In genomic region chr5:1801061-1801953, GRCh38 we compare ENCODE assay signal across 8 cellular contexts. TPM values are rescaled to one million over a fixed set of nuclear protein-coding genes. Genes with fewer than 3 reads are reported as not detected.
DNase-seq lines count a peak whose midpoint lies in the region; ATAC-seq, FAIRE-seq and TF ChIP-seq lines count a peak whose summit lies in the region.

Gene NDUFS6 (plus strand): TSS chr5:1801407. CDS start chr5:1801418, 11 bp downstream.

- no peaks in the 10 kb centered on the region for H3K9me1 ChIP-seq in endothelial cell of umbilical vein (replicated peaks; ENCODE audit: control insufficient read depth, extremely low read depth, insufficient read depth, low read length)

- H3K4me3 ChIP-seq in CD4-positive, alpha-beta memory T cell (ENCODE audit: low read length in 2 of 2) = peak within 1 kb of the TSS; percentile 93 to 97
- peak within 1 kb of the TSS; percentile 46 to 90 (median 62) for H3K4me3 ChIP-seq in endothelial cell of umbilical vein (replicated peaks in 1 of 3; ENCODE audit: insufficient read depth in 1 of 3, low read depth in 1 of 3, low read length in 3 of 3)

- H3K4me2 ChIP-seq in endothelial cell of umbilical vein (ENCODE audit: insufficient read depth, low read length) = peak within 1 kb of the TSS; percentile 99

- H3K9ac ChIP-seq in endothelial cell of umbilical vein (replicated peaks; ENCODE audit: extremely low read depth, insufficient read depth, low read length) = peak within 1 kb of the TSS; percentile 81

- ATAC-seq in GM19452 (IDR thresholded peaks at IDR 0.05; ENCODE audit: unreplicated experiment) (peak; percentile 59), HG03571 (IDR thresholded peaks at IDR 0.05; ENCODE audit: unreplicated experiment) (peak; percentile 51)

- TF ChIP-seq CTCF in endothelial cell of umbilical vein (IDR thresholded peaks at IDR 0.05; ENCODE audit: extremely low read depth in 1 of 2, insufficient read depth in 1 of 2, low read depth in 1 of 2, low read length in 2 of 2) = no peak

- peak within 1 kb of the TSS; percentile 92 to 100 (median 99) for H3K27ac Mint-ChIP-seq in CD4-positive, alpha-beta memory T cell

- CTCF ChIA-PET in CD4-positive, alpha-beta memory T cell (lab: Charles Lee; ENCODE audit: partially characterized antibody) = interaction anchor here (1.3 to 2.6 kb wide), 3 partner anchors 9 to 63 kb away, joined by 5 to 10 read pairs (median 8); no protein-coding TSS in a partner anchor
- CTCF ChIA-PET in endothelial cell of umbilical vein (lab: Charles Lee) = interaction anchor here (0.9 to 3.9 kb wide), 4 partner anchors 29 to 156 kb away, joined by 3 to 20 read pairs (median 14); no protein-coding TSS in a partner anchor

- POLR2A ChIA-PET in CD4-positive, alpha-beta memory T cell (lab: Charles Lee; ENCODE audit: partially characterized antibody) = interaction anchor here (0.9 to 3.1 kb wide), 9 partner anchors 8 to 489 kb away, joined by 3 to 47 read pairs (median 5); no protein-coding TSS in a partner anchor
- POLR2A ChIA-PET in endothelial cell of umbilical vein (lab: Charles Lee) = no interaction called here

- H3K27ac ChIP-seq in CD4-positive, alpha-beta memory T cell (ENCODE audit: low read depth, low read length) = peak within 1 kb of the TSS; percentile 91
- peak within 1 kb of the TSS; percentile 70 for H3K27ac ChIP-seq in endothelial cell of umbilical vein (ENCODE audit: insufficient read depth, low read depth, low read length)

- no peaks in the 10 kb centered on the region for H3K9me3 Mint-ChIP-seq in CD4-positive, alpha-beta memory T cell

- DNase-seq in CD4-positive, alpha-beta memory T cell = peak; percentile 70 to 78 (median 76)
- DNase-seq in NOMO-1 treated with DMSO at 0.1 percent for 48 hours (lab: John Stamatoyannopoulos, UW; ENCODE audit: unreplicated experiment) = peak; percentile 92
- DNase-seq in activated CD8-positive, alpha-beta memory T cell treated with anti-CD3 and anti-CD28 coated beads, Interleukin-2, amount 50 U/mL, for 4 hours = peak; percentile 82
- DNase-seq in endothelial cell of umbilical vein (ENCODE audit: low read depth, low spot score) = peak; percentile 78
- DNase-seq in midbrain (lab: John Stamatoyannopoulos, UW) = peak; percentile 87
- DNase-seq in stimulated activated CD8-positive, alpha-beta memory T cell treated with anti-CD3 and anti-CD28 coated beads, Interleukin-15, amount 100 ng/mL, for 48 hours (ENCODE audit: low read depth in 2 of 2) = peak; percentile 69 to 80

- BruUV-seq in endothelial cell of umbilical vein (replicated peaks; lab: Mats Ljungman, UMichigan) = no TSS peak

- no peaks in the 10 kb centered on the region for H3K27me3 ChIP-seq in CD4-positive, alpha-beta memory T cell (ENCODE audit: insufficient read depth, low read length)
- no peaks in the 10 kb centered on the region for H3K27me3 ChIP-seq in endothelial cell of umbilical vein (ENCODE audit: control insufficient read depth in 2 of 2, insufficient read depth in 2 of 2, low read length in 2 of 2)

- peaks cover 27 to 70% (median 44%) of the 10 kb centered on the region in 4 donors for H3K4me1 Mint-ChIP-seq in CD4-positive, alpha-beta memory T cell

- dilution Hi-C loops in endothelial cell of umbilical vein (cut with MboI; ENCODE audit: extremely low pct_ligation_motif_present, low sequenced_read_pairs) = no loop called here

- H3K36me3 Mint-ChIP-seq in CD4-positive, alpha-beta memory T cell = peaks cover 28 to 69% of the 10 kb centered on the region in 2 donors

- TF ChIP-seq POLR2A in endothelial cell of umbilical vein (IDR thresholded peaks at IDR 0.05; ENCODE audit: low read depth, low read length) = peak; percentile 65

- peak within 1 kb of the TSS; percentile 79 for H2AFZ ChIP-seq in endothelial cell of umbilical vein (ENCODE audit: low read depth, low read length)

- H3K4me3 Mint-ChIP-seq in CD4-positive, alpha-beta memory T cell = peak within 1 kb of the TSS; percentile 94 to 99 (median 96)

- peaks cover 61% of the 10 kb centered on the region for H3K4me1 ChIP-seq in CD4-positive, alpha-beta memory T cell (ENCODE audit: insufficient read depth, low read length)
- H3K4me1 ChIP-seq in endothelial cell of umbilical vein (ENCODE audit: control insufficient read depth, extremely low read depth, insufficient read depth, low read length) = peaks cover 21% of the 10 kb centered on the region

- no peaks in the 10 kb centered on the region for H4K20me1 ChIP-seq in endothelial cell of umbilical vein (replicated peaks; ENCODE audit: control insufficient read depth, extremely low read depth, insufficient read depth, low read length)

- intact Hi-C loops in CD4-positive, alpha-beta memory T cell (cut with micrococcal nuclease) = loop anchor here (1.0 to 5.0 kb wide), 4 partner anchors 9 to 277 kb away; no protein-coding TSS in a partner anchor
- intact Hi-C loops in endothelial cell of umbilical vein (cut with micrococcal nuclease) = loop anchor here (5.0 kb wide), 1 partner anchor 1189 kb away; the partner anchor contains the start of gene CEP72

- peaks cover 76% of the 10 kb centered on the region for H3K79me2 ChIP-seq in endothelial cell of umbilical vein (ENCODE audit: control insufficient read depth, insufficient read depth, low read length)

- no peaks in the 10 kb centered on the region for H3K9me3 ChIP-seq in CD4-positive, alpha-beta memory T cell (ENCODE audit: control insufficient read depth in 1 of 2, low read length in 2 of 2)
- H3K9me3 ChIP-seq in endothelial cell of umbilical vein (replicated peaks; ENCODE audit: control insufficient read depth, insufficient read depth, low read length) = no peaks in the 10 kb centered on the region

- peaks cover 47% of the 10 kb centered on the region for H3K36me3 ChIP-seq in CD4-positive, alpha-beta memory T cell (ENCODE audit: insufficient read depth, low read length)
- H3K36me3 ChIP-seq in endothelial cell of umbilical vein (ENCODE audit: control insufficient read depth in 2 of 2, extremely low read depth in 1 of 2, insufficient read depth in 2 of 2, low read length in 2 of 2) = peaks cover 9 to 39% of the 10 kb centered on the region in 2 experiments

- no peaks in the 10 kb centered on the region for H3K27me3 Mint-ChIP-seq in CD4-positive, alpha-beta memory T cell

- peak; percentile 79 for FAIRE-seq in endothelial cell of umbilical vein (lab: Jason Lieb, UNC)

TF ChIP-seq in endothelial cell of umbilical vein, 7 proteins besides CTCF, POLR2A, EP300 and RAD21:
- TF ChIP-seq EZH2 (IDR thresholded peaks at IDR 0.05; ENCODE audit: borderline replicate concordance, low read depth, low read length, severe bottlenecking) (no peak), POLR2AphosphoS5 (IDR thresholded peaks at IDR 0.05; ENCODE audit: insufficient read depth, low read depth, low read length) (peak; percentile 71)
TF ChIP-seq in endothelial cell of umbilical vein: peak in this region for 1.

RNA-seq across cellular contexts. Expression of gene NDUFS6, which starts in this region (rescaled TPM):
- total RNA-seq in CD4-positive, alpha-beta memory T cell = 10 to 100 TPM; 14.4 to 16.9 TPM
- polyA plus RNA-seq in CD4-positive, alpha-beta memory T cell = 10 to 100 TPM; 60.1 to 79.0 TPM
- 42.5 and 49.9 TPM in 2 replicates for total RNA-seq in endothelial cell of umbilical vein
- polyA plus RNA-seq in endothelial cell of umbilical vein = 127 and 139 TPM in 2 replicates
- polyA plus RNA-seq in endothelial cell of umbilical vein (2011; cell fraction: cytosol; rRNA removed) = 119 and 144 TPM in 2 replicates
- polyA plus RNA-seq in endothelial cell of umbilical vein (2011; cell fraction: nucleus; rRNA removed) = 42.4 and 58.5 TPM in 2 replicates
- polyA plus RNA-seq in endothelial cell of umbilical vein (2012) = 91.8 and 104 TPM in 2 replicates
- 18.1 and 23.8 TPM in 2 replicates for polyA minus RNA-seq in endothelial cell of umbilical vein
- 153 TPM for polyA minus RNA-seq in endothelial cell of umbilical vein (2011; cell fraction: cytosol; rRNA and poly(A)+ RNA removed)
- 6.7 and 9.0 TPM in 2 replicates for polyA minus RNA-seq in endothelial cell of umbilical vein (2011; cell fraction: nucleus; rRNA and poly(A)+ RNA removed)

Comparison
In these comparisons a context has a peak if more than half of its experiments do, and no peak if none do; other contexts are left out.
1. Peak in every context shown above with its lines: DNase-seq, ATAC-seq, H3K4me3 ChIP-seq and H3K27ac ChIP-seq.